In the genomic region with DNA sequence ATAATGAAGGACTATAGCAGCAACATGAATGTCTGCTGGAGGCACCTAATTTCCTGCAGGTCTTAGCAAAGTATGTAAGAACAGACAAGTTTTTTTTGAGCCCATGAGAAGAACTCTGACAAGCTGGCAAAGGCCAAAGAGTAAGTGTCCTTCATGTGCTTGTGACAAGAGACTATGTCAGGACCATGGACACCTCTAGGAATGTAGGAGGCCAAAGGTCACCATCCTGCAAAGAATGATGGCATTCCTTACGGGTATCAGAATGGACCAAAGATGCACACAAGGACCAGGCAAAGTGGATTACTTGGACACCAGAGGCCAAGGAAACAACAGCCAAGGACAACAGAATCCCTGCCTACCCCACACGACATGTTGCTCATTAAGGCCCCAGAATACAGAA, we compare ENCODE assay signal across 23 cellular contexts.
"Had no signal": no experiment of that assay in that cellular context is flagged by ENCODE, and none has a peak within 500 bp of the region (broad histone marks: within the 10 kb centered on the region; RNA-seq: fewer than 3 reads in every experiment).

No MANE protein-coding gene starts in this region.

- H3K4me3 Mint-ChIP-seq: activated naive CD4-positive, alpha-beta T cell treated with anti-CD3 and anti-CD28 coated beads, Interleukin-2, amount 10 ng/mL, durations not matched to agents 7 days and 5 days; immature natural killer cell; naive B cell had no signal

- H3K27ac Mint-ChIP-seq: activated naive CD4-positive, alpha-beta T cell treated with anti-CD3 and anti-CD28 coated beads, Interleukin-2, amount 10 ng/mL, durations not matched to agents 7 days and 5 days; activated T-helper 2 cell treated with anti-CD3 and anti-CD28 coated beads, Interferon-gamma antibody, Interleukin-2, Interleukin-4, amounts not matched to agents 10 μg/mL and 5 μg/mL and 100 μg/mL, durations not matched to agents 14 hours and 24 hours and 36 hours; immature natural killer cell; naive B cell had no signal

- H3K36me3 Mint-ChIP-seq: naive B cell had no signal

- DNase-seq: activated CD4-positive, alpha-beta T cell treated with anti-CD3 and anti-CD28 coated beads for 1 hour; activated CD4-positive, alpha-beta T cell treated with anti-CD3 and anti-CD28 coated beads, Interleukin-2, amount 50 U/mL, for 48 hours; activated naive CD4-positive, alpha-beta T cell treated with anti-CD3 and anti-CD28 coated beads, Interleukin-2, amount 10 ng/mL, durations not matched to agents 7 days and 5 days; activated T-cell treated with anti-CD3 and anti-CD28 coated beads, Interleukin-2, amount 50 U/mL, for 1 hour; body of pancreas; caudate nucleus; esophagus squamous epithelium; hippocampal formation; immature natural killer cell; left cardiac atrium; naive B cell; retina; stimulated activated CD4-positive, alpha-beta T cell treated with anti-CD3 and anti-CD28 coated beads, Interleukin-15, amount 100 ng/mL, for 24 hours; stimulated activated CD4-positive, alpha-beta T cell treated with anti-CD3 and anti-CD28 coated beads, Interleukin-4, amount 100 ng/mL, for 24 hours; stimulated activated naive CD4-positive, alpha-beta T cell; T-helper 1 cell; T1000; tibial artery; uterus had no signal

- H3K27me3 ChIP-seq: body of pancreas, esophagus squamous epithelium, tibial artery, uterus had no signal

- H3K27me3 Mint-ChIP-seq: activated naive CD4-positive, alpha-beta T cell treated with anti-CD3 and anti-CD28 coated beads, Interleukin-2, amount 10 ng/mL, durations not matched to agents 7 days and 5 days; naive B cell had no signal

- H3K4me1 ChIP-seq: body of pancreas, esophagus squamous epithelium, uterus had no signal

- H3K9me3 Mint-ChIP-seq: activated T-helper 2 cell treated with anti-CD3 and anti-CD28 coated beads, Interferon-gamma antibody, Interleukin-2, Interleukin-4, amounts not matched to agents 10 μg/mL and 5 μg/mL and 100 μg/mL, durations not matched to agents 14 hours and 24 hours and 36 hours; immature natural killer cell had no signal

- H3K4me3 ChIP-seq: body of pancreas, coronary artery, esophagus squamous epithelium, lung, tibial artery, uterus had no signal

- H3K9me3 ChIP-seq: body of pancreas, esophagus squamous epithelium, tibial artery, uterus had no signal

- ATAC-seq: body of pancreas had no signal

- H3K27ac ChIP-seq: body of pancreas, coronary artery, esophagus squamous epithelium, tibial artery, uterus had no signal

- H3K36me3 ChIP-seq: esophagus squamous epithelium, tibial artery, uterus had no signal

- FAIRE-seq: endothelial cell of umbilical vein had no signal

- H3K4me1 Mint-ChIP-seq: naive B cell had no signal
